8 cellular contexts compared by ENCODE assay signal in the genomic region with DNA sequence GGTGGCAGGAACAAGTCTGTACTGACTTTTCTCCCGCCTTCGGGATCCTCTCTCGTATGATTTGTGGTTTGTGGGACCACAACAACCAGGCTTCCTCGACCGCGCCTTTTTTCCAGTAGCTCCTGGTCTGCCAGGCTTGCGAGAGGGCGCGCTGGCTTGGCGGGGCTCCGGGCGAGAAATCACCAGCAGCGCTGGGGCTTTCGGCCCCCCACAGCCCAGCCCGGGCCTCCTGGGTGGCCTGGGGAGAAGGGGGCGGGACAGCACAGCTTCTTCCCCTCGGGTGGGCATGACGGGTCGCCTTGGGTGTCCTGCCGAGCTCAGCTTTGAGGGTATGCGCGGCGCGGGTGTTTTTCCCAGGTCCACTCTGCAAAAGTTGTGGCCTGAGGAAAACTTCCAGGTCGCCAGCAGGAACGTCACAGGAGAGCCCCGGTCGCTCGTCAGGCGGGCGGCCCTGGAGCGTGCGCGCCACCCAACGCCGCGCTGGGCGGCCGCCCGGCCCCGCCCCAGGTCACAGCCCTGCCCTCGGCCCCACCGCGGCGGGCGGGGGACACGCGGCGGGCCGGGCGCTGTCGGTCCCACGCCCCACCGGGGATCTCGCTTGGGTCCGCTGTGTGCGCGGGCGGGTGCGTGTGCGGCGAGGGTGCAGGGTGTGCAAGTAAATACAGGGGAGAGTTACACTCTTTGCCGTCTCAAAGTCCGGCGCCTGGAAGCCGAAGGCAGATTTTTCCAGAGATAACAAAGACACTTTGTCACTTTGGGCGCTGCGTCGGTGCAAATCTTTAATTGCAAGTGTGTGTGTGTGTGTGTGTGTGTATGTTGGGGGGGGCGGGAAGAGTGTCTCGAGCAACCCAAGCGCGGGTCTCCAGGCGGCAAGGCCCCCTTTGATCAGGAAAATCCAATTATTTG. TPM values are rescaled to one million over a fixed set of nuclear protein-coding genes. Genes with fewer than 3 reads are reported as not detected.
DNase-seq lines count a peak whose midpoint lies in the region; ATAC-seq and TF ChIP-seq lines count a peak whose summit lies in the region.

No MANE protein-coding gene starts in this region.

- peaks cover 77% of the 10 kb centered on the region for H3K27me3 Mint-ChIP-seq in osteocyte (ENCODE audit: unreplicated experiment)

- H3K9me3 ChIP-seq in BLaER1 = peaks cover 66% of the 10 kb centered on the region

- no peaks in the 10 kb centered on the region for H3K36me3 ChIP-seq in BLaER1

- H3K4me1 Mint-ChIP-seq in osteocyte (ENCODE audit: unreplicated experiment) = peaks cover 26% of the 10 kb centered on the region

- peaks cover 19% of the 10 kb centered on the region for H3K4me1 ChIP-seq in BLaER1

- peak overlapping the region; percentile 62 for H3K4me3 Mint-ChIP-seq in osteocyte (ENCODE audit: unreplicated experiment)

- DNase-seq in HEK293T (ENCODE audit: extremely low spot score) (peak; percentile 45), fibroblast of the aortic adventitia (ENCODE audit: low read depth) (no peak), osteocyte (ENCODE audit: extremely low spot score, unreplicated experiment) (peak; percentile 83), AML-193 (lab: John Stamatoyannopoulos, UW) (no peak)
- peak; percentile 11 to 16 for DNase-seq in activated CD4-positive, alpha-beta T cell treated with anti-CD3 and anti-CD28 coated beads, Interleukin-2, amount 50 U/mL, for 48 hours

- H4K20me1 ChIP-seq in BLaER1 = peaks cover 13% of the 10 kb centered on the region; the same call in 1 of the 2 replicates

- H3K27me3 ChIP-seq in BLaER1 = peaks cover 87% of the 10 kb centered on the region

- H3K9ac ChIP-seq in BLaER1 = no peak overlapping the region

- peak overlapping the region; percentile 67 for H3K4me3 ChIP-seq in BLaER1
- peak overlapping the region; percentile 50 for H3K4me3 ChIP-seq in fibroblast of the aortic adventitia (ENCODE audit: low read depth, low read length)

- POLR2A ChIA-PET in HEK293T (lab: Yijun Ruan, JAX) = no interaction called here

- TF ChIP-seq CTCF in fibroblast of the aortic adventitia (IDR thresholded peaks at IDR 0.05; ENCODE audit: insufficient read depth, low read length) = no peak
- no peak for TF ChIP-seq CTCF in osteocyte (IDR thresholded peaks at IDR 0.05)

- peak overlapping the region; percentile 85 for H3K4me2 ChIP-seq in BLaER1

- no peaks in the 10 kb centered on the region for H3K9me3 Mint-ChIP-seq in osteocyte (ENCODE audit: unreplicated experiment)

- CTCF ChIA-PET in HEK293T (lab: Yijun Ruan, JAX) = interaction anchor here (0.6 kb wide), 1 partner anchor 344 kb away, joined by 3 read pairs; no protein-coding TSS in a partner anchor

- no peak overlapping the region for H3K27ac ChIP-seq in BLaER1

- no peaks in the 10 kb centered on the region for H3K36me3 Mint-ChIP-seq in osteocyte (ENCODE audit: unreplicated experiment)

- no peak overlapping the region for H3K27ac Mint-ChIP-seq in osteocyte (ENCODE audit: unreplicated experiment)

- ATAC-seq in GM18511 (IDR thresholded peaks at IDR 0.05; ENCODE audit: unreplicated experiment) (no peak), GM21423 (IDR thresholded peaks at IDR 0.05; ENCODE audit: unreplicated experiment) (no peak)

TF ChIP-seq in HEK293T, 16 proteins besides CTCF, POLR2A, EP300 and RAD21:
- TF ChIP-seq L3MBTL2 (conservative IDR thresholded peaks at IDR 0.05) = 0 out of 2 replicates have a peak, but pooled peaks have one; percentile 19
- TF ChIP-seq TARDBP (IDR thresholded peaks at IDR 0.05) = no peak
- no peak for TF ChIP-seq BHLHE40 (IDR thresholded peaks at IDR 0.05; ENCODE audit: borderline replicate concordance)
- TF ChIP-seq SP1 (IDR thresholded peaks at IDR 0.05) = no peak

RNA-seq across cellular contexts. Expression of gene SP5, which starts 0.7 kb away (rescaled TPM):
- not detected in 2 replicates for total RNA-seq in fibroblast of the aortic adventitia (ENCODE audit: low replicate concordance)
- not detected in 2 replicates for total RNA-seq in osteocyte

RNA-seq across cellular contexts. Expression of gene ERICH2, which starts 55.8 kb away (rescaled TPM):
- total RNA-seq in fibroblast of the aortic adventitia (ENCODE audit: low replicate concordance) = 4.0 TPM in 1 of 2 replicates, not detected in the other
- total RNA-seq in osteocyte = not detected in 2 replicates

Comparison
In these comparisons a context has a peak if more than half of its experiments do, and no peak if none do; other contexts are left out.
1. DNase-seq: peak in HEK293T (single experiment), activated CD4-positive, alpha-beta T cell treated with anti-CD3 and anti-CD28 coated beads, Interleukin-2, amount 50 U/mL, for 48 hours (2 of 2) and osteocyte (single experiment); none in fibroblast of the aortic adventitia (single experiment) and AML-193 (0 of 2).